In genomic region chr15:45179221-45179985, GRCh38 we compare ENCODE assay signal across 8 cellular contexts. TPM values are rescaled to one million over a fixed set of nuclear protein-coding genes. Genes with fewer than 3 reads are reported as not detected.
A peak's percentile ranks its signal among the peaks of the same experiment; 100 is the strongest.
DNase-seq lines count a peak whose midpoint lies in the region; ATAC-seq, FAIRE-seq and TF ChIP-seq lines count a peak whose summit lies in the region.

No MANE protein-coding gene starts in this region.

- H2AFZ ChIP-seq in endothelial cell of umbilical vein (ENCODE audit: low read depth, low read length): no peak overlapping the region

- H3K9me3 Mint-ChIP-seq in WTC11: no peaks in the 10 kb centered on the region

- no peak overlapping the region for H3K9ac ChIP-seq in endothelial cell of umbilical vein (replicated peaks; ENCODE audit: extremely low read depth, insufficient read depth, low read length)

- H3K36me3 ChIP-seq in endothelial cell of umbilical vein (ENCODE audit: control insufficient read depth in 2 of 2, extremely low read depth in 1 of 2, insufficient read depth in 2 of 2, low read length in 2 of 2) (no peaks in the 10 kb centered on the region), vagina (no peaks in the 10 kb centered on the region), testis (ENCODE audit: low read depth, missing control alignments) (no peaks in the 10 kb centered on the region)

- dilution Hi-C loops in endothelial cell of umbilical vein (cut with MboI; ENCODE audit: extremely low pct_ligation_motif_present, low sequenced_read_pairs): no loop called here

- peak; percentile 70 for ATAC-seq in WTC11

- no TSS peak for BruUV-seq in endothelial cell of umbilical vein (replicated peaks; lab: Mats Ljungman, UMichigan)

- peaks cover 41% of the 10 kb centered on the region for H3K4me1 Mint-ChIP-seq in WTC11

- TF ChIP-seq POLR2A in endothelial cell of umbilical vein (IDR thresholded peaks at IDR 0.05; ENCODE audit: low read depth, low read length) (no peak), vagina (IDR thresholded peaks at IDR 0.05) (no peak), testis (IDR thresholded peaks at IDR 0.05) (no peak)

- H3K79me2 ChIP-seq in endothelial cell of umbilical vein (ENCODE audit: control insufficient read depth, insufficient read depth, low read length): no peaks in the 10 kb centered on the region

- H3K9me3 ChIP-seq in endothelial cell of umbilical vein (replicated peaks; ENCODE audit: control insufficient read depth, insufficient read depth, low read length) (no peaks in the 10 kb centered on the region), vagina (no peaks in the 10 kb centered on the region), testis (no peaks in the 10 kb centered on the region)

- H3K4me3 Mint-ChIP-seq in WTC11: no peak overlapping the region

- POLR2A ChIA-PET in WTC11 (lab: Charles Lee): interaction anchor here (1.0 kb wide), 1 partner anchor 11 kb away, joined by 3 read pairs; no protein-coding TSS in a partner anchor
- POLR2A ChIA-PET in endothelial cell of umbilical vein (lab: Charles Lee): no interaction called here

- peak; percentile 39 for DNase-seq in ACHN
- DNase-seq in GM19239 (ENCODE audit: insufficient read length, low spot score): no peak
- peak; percentile 72 for DNase-seq in WTC11 (ENCODE audit: low spot score)
- DNase-seq in endothelial cell of umbilical vein (ENCODE audit: low read depth, low spot score): no peak
- no peak for DNase-seq in retinal pigment epithelial cell (ENCODE audit: low read depth)
- DNase-seq in vagina (ENCODE audit: extremely low spot score in 2 of 2): no peak
- no peak for DNase-seq in testis
- DNase-seq in GF-D8 (lab: John Stamatoyannopoulos, UW): no peak

- H3K9me1 ChIP-seq in endothelial cell of umbilical vein (replicated peaks; ENCODE audit: control insufficient read depth, extremely low read depth, insufficient read depth, low read length): no peaks in the 10 kb centered on the region

- no peaks in the 10 kb centered on the region; the same call in 1 of the 2 replicates for H3K27me3 Mint-ChIP-seq in WTC11 (ENCODE audit: low read depth)

- WGBS in testis, 2 donors: 89 to 95% methylated on average over 11 to 13 of the region's 13 CpGs

- no peak overlapping the region for H3K4me3 ChIP-seq in endothelial cell of umbilical vein (replicated peaks in 1 of 3; ENCODE audit: insufficient read depth in 1 of 3, low read depth in 1 of 3, low read length in 3 of 3)
- no peak overlapping the region for H3K4me3 ChIP-seq in retinal pigment epithelial cell (ENCODE audit: low read length)
- H3K4me3 ChIP-seq in vagina: no peak overlapping the region
- no peak overlapping the region for H3K4me3 ChIP-seq in testis

- FAIRE-seq in GM19239 (lab: Jason Lieb, UNC): peak; percentile 84
- peak; percentile 15 for FAIRE-seq in endothelial cell of umbilical vein (lab: Jason Lieb, UNC)

- no peaks in the 10 kb centered on the region for H3K4me1 ChIP-seq in endothelial cell of umbilical vein (ENCODE audit: control insufficient read depth, extremely low read depth, insufficient read depth, low read length)
- H3K4me1 ChIP-seq in vagina: peaks cover 47% of the 10 kb centered on the region
- no peaks in the 10 kb centered on the region for H3K4me1 ChIP-seq in testis

- no peak overlapping the region for H3K4me2 ChIP-seq in endothelial cell of umbilical vein (ENCODE audit: insufficient read depth, low read length)

- H3K27ac ChIP-seq in endothelial cell of umbilical vein (ENCODE audit: insufficient read depth, low read depth, low read length) (no peak overlapping the region), vagina (no peak overlapping the region), testis (no peak overlapping the region)

- in situ Hi-C loops in ACHN (cut with HindIII; ENCODE audit: low pct_ligation_motif_present, low pct_unique_long_range_greater_than_20kb, low sequenced_read_pairs): no loop called here

- H3K36me3 Mint-ChIP-seq in WTC11: peaks cover 34% of the 10 kb centered on the region

- H4K20me1 ChIP-seq in endothelial cell of umbilical vein (replicated peaks; ENCODE audit: control insufficient read depth, extremely low read depth, insufficient read depth, low read length): no peaks in the 10 kb centered on the region

- no peak overlapping the region for H3K27ac Mint-ChIP-seq in WTC11

- CTCF ChIA-PET in WTC11 (lab: Charles Lee): interaction anchor here (0.6 to 4.3 kb wide), 12 partner anchors 9 to 74 kb away, joined by 3 to 34 read pairs (median 5); partner anchors contain the start of gene SHF
- CTCF ChIA-PET in endothelial cell of umbilical vein (lab: Charles Lee): interaction anchor here (0.9 to 3.0 kb wide), 6 partner anchors 8 to 26 kb away, joined by 3 to 16 read pairs (median 4); no protein-coding TSS in a partner anchor

- no peaks in the 10 kb centered on the region for H3K27me3 ChIP-seq in endothelial cell of umbilical vein (ENCODE audit: control insufficient read depth in 2 of 2, insufficient read depth in 2 of 2, low read length in 2 of 2)
- no peaks in the 10 kb centered on the region for H3K27me3 ChIP-seq in vagina
- H3K27me3 ChIP-seq in testis: no peaks in the 10 kb centered on the region

- intact Hi-C loops in endothelial cell of umbilical vein (cut with micrococcal nuclease) (loop anchor here (1.0 kb wide), 1 partner anchor 19 kb away; no protein-coding TSS in a partner anchor), vagina (cut with DNase I) (no loop called here), testis (cut with DNase I; ENCODE audit: low total_unique reads) (no loop called here)

- TF ChIP-seq CTCF in WTC11 (IDR thresholded peaks at IDR 0.05) (peak; percentile 61; the same call in 1 of the 2 replicates), endothelial cell of umbilical vein (IDR thresholded peaks at IDR 0.05; ENCODE audit: extremely low read depth in 1 of 2, insufficient read depth in 1 of 2, low read depth in 1 of 2, low read length in 2 of 2) (peak; percentile 43 to 63), retinal pigment epithelial cell (conservative IDR thresholded peaks at IDR 0.05; ENCODE audit: low read depth, low read length) (peak; percentile 65), vagina (IDR thresholded peaks at IDR 0.05) (peak in 1 of 3 experiments; percentile 15), testis (IDR thresholded peaks at IDR 0.05) (peak in 1 of 3 experiments; percentile 23)

TF ChIP-seq in WTC11, 78 proteins besides CTCF, POLR2A, EP300 and RAD21:
- TF ChIP-seq TEAD1 (CRISPR knock-in tag; IDR thresholded peaks at IDR 0.05) (0 out of 2 replicates have a peak, but pooled peaks have one; percentile 23), OVOL2 (CRISPR knock-in tag; IDR thresholded peaks at IDR 0.05; ENCODE audit: borderline replicate concordance) (no peak)

TF ChIP-seq in endothelial cell of umbilical vein, 7 proteins besides CTCF, POLR2A, EP300 and RAD21 (continues in another document):
- TF ChIP-seq MYC (IDR thresholded peaks at IDR 0.05; ENCODE audit: low read depth, low read length) (no peak), GATA2 (IDR thresholded peaks at IDR 0.05; ENCODE audit: insufficient read depth, insufficient read length, low read depth, low read length) (no peak), EZH2 (IDR thresholded peaks at IDR 0.05; ENCODE audit: borderline replicate concordance, low read depth, low read length, severe bottlenecking) (no peak), JUN (IDR thresholded peaks at IDR 0.05; ENCODE audit: borderline replicate concordance, insufficient read depth, insufficient read length, low read depth) (no peak), POLR2AphosphoS5 (IDR thresholded peaks at IDR 0.05; ENCODE audit: insufficient read depth, low read depth, low read length) (no peak)
- TF ChIP-seq, protein P1, sequence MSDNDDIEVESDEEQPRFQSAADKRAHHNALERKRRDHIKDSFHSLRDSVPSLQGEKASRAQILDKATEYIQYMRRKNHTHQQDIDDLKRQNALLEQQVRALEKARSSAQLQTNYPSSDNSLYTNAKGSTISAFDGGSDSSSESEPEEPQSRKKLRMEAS (IDR thresholded peaks at IDR 0.05; ENCODE audit: insufficient read depth, insufficient read length): no peak

RNA-seq across cellular contexts. Expression of gene SHF, which starts 8.4 kb away (rescaled TPM):
- total RNA-seq in WTC11 (2021): 30.6 to 33.1 TPM (median 31.0 TPM) in 3 replicates
- 5.2 and 5.6 TPM in 2 replicates for total RNA-seq in endothelial cell of umbilical vein
- 2.8 and 3.8 TPM in 2 replicates for polyA plus RNA-seq in endothelial cell of umbilical vein
- 3.3 and 4.7 TPM in 2 replicates for polyA plus RNA-seq in endothelial cell of umbilical vein (2011; cell fraction: cytosol; rRNA removed)
- polyA plus RNA-seq in endothelial cell of umbilical vein (2011; cell fraction: nucleus; rRNA removed): 3.0 and 3.4 TPM in 2 replicates
- 3.1 TPM in 2 replicates for polyA plus RNA-seq in endothelial cell of umbilical vein (2012)
- polyA minus RNA-seq in endothelial cell of umbilical vein: 1.9 and 6.6 TPM in 2 replicates
- polyA minus RNA-seq in endothelial cell of umbilical vein (2011; cell fraction: cytosol; rRNA and poly(A)+ RNA removed): not detected
- polyA minus RNA-seq in endothelial cell of umbilical vein (2011; cell fraction: nucleus; rRNA and poly(A)+ RNA removed): 2.4 and 4.3 TPM in 2 replicates
- 15.0 TPM for total RNA-seq in vagina
- 10 to 100 TPM in 1 of 2 donors, 1 to 10 TPM in 1; 9.3 to 12.7 TPM for total RNA-seq in testis
- polyA plus RNA-seq in testis (ENCODE audit: insufficient read depth, low read depth, low replicate concordance): 13.2 TPM

RNA-seq across cellular contexts. Expression of gene DUOX1, which starts 49.6 kb away (rescaled TPM):
- 1.3 to 2.1 TPM (median 1.3 TPM) in 3 replicates for total RNA-seq in WTC11 (2021)
- not detected in 2 replicates for total RNA-seq in endothelial cell of umbilical vein
- polyA plus RNA-seq in endothelial cell of umbilical vein: not detected in 2 replicates
- polyA plus RNA-seq in endothelial cell of umbilical vein (2011; cell fraction: cytosol; rRNA removed): not detected in 2 replicates
- not detected in 2 replicates for polyA plus RNA-seq in endothelial cell of umbilical vein (2011; cell fraction: nucleus; rRNA removed)
- polyA plus RNA-seq in endothelial cell of umbilical vein (2012): 0.38 and 0.62 TPM in 2 replicates
- polyA minus RNA-seq in endothelial cell of umbilical vein: not detected in 2 replicates
- not detected for polyA minus RNA-seq in endothelial cell of umbilical vein (2011; cell fraction: cytosol; rRNA and poly(A)+ RNA removed)
- polyA minus RNA-seq in endothelial cell of umbilical vein (2011; cell fraction: nucleus; rRNA and poly(A)+ RNA removed): not detected in 2 replicates
- 98.7 TPM for total RNA-seq in vagina
- 1 to 10 TPM; 5.3 to 5.7 TPM for total RNA-seq in testis
- 2.8 TPM for polyA plus RNA-seq in testis (ENCODE audit: insufficient read depth, low read depth, low replicate concordance)

RNA-seq across cellular contexts. Expression of gene DUOXA1, which starts 49.7 kb away (rescaled TPM):
- total RNA-seq in WTC11 (2021) (0.09 to 0.62 TPM (median 0.50 TPM) in 3 replicates), endothelial cell of umbilical vein (not detected in 2 replicates), vagina (66.5 TPM), testis (under 1 TPM; 0.31 to 0.94 TPM)
- polyA plus RNA-seq in endothelial cell of umbilical vein (0.07 TPM in 1 of 2 replicates, not detected in the other), testis (ENCODE audit: insufficient read depth, low read depth, low replicate concordance) (1.0 TPM)
- polyA plus RNA-seq in endothelial cell of umbilical vein (2011; cell fraction: cytosol; rRNA removed): not detected in 2 replicates
- 0.05 and 0.13 TPM in 2 replicates for polyA plus RNA-seq in endothelial cell of umbilical vein (2011; cell fraction: nucleus; rRNA removed)
- 0.05 and 0.15 TPM in 2 replicates for polyA plus RNA-seq in endothelial cell of umbilical vein (2012)
- not detected in 2 replicates for polyA minus RNA-seq in endothelial cell of umbilical vein
- not detected for polyA minus RNA-seq in endothelial cell of umbilical vein (2011; cell fraction: cytosol; rRNA and poly(A)+ RNA removed)
- polyA minus RNA-seq in endothelial cell of umbilical vein (2011; cell fraction: nucleus; rRNA and poly(A)+ RNA removed): not detected in 2 replicates

Comparison
In these comparisons a context has a peak if more than half of its experiments do, and no peak if none do; other contexts are left out.
1. DNase-seq: peak in ACHN (single experiment) and WTC11 (single experiment); none in GM19239 (single experiment), endothelial cell of umbilical vein (single experiment), retinal pigment epithelial cell (single experiment), vagina (0 of 2), testis (single experiment) and GF-D8 (single experiment).
2. RNA of gene DUOX1, which starts 49.6 kb away (total RNA-seq): 98.7 TPM in vagina (single experiment); 5.3 to 5.7 TPM in testis, 1.3 to 2.1 TPM in WTC11 and not detected in endothelial cell of umbilical vein; every median in the first group is over 10 times any median in the second.
3. RNA of gene DUOXA1, which starts 49.7 kb away (total RNA-seq): 66.5 TPM in vagina (single experiment); 0.31 to 0.94 TPM in testis, 0.09 to 0.62 TPM in WTC11 and not detected in endothelial cell of umbilical vein; every median in the first group is over 10 times any median in the second.